In genomic region chr6:67748521-67748920, GRCh38 we compare ENCODE assay signal across 13 cellular contexts.
DNase-seq lines count a peak whose midpoint lies in the region; ATAC-seq and TF ChIP-seq lines count a peak whose summit lies in the region.
"Had no signal": no experiment of that assay in that cellular context is flagged by ENCODE, and none has a peak within 500 bp of the region (broad histone marks: within the 10 kb centered on the region; RNA-seq: fewer than 3 reads in every experiment).

No MANE protein-coding gene starts in this region.

- peak; percentile 30 for DNase-seq in amniotic epithelial cell (ENCODE audit: low read depth)
- peak; percentile 7 for DNase-seq in fibroblast of gingiva (ENCODE audit: low read depth)
- peak; percentile 34 for DNase-seq in fibroblast of villous mesenchyme (ENCODE audit: low read depth)
- DNase-seq in gastrocnemius medialis: no peak
- no peak for DNase-seq in T-helper 9 cell
- DNase-seq: BE2C; C1 segment of cervical spinal cord; Caco-2; CD4-positive, CD25-positive, alpha-beta regulatory T cell; GM23248 had no signal

- no peaks in the 10 kb centered on the region for H3K9me3 ChIP-seq in gastrocnemius medialis
- H3K9me3 ChIP-seq: BE2C, Caco-2, HAP-1 had no signal

- no peak for ATAC-seq in GM18511 (IDR thresholded peaks at IDR 0.05; ENCODE audit: unreplicated experiment)
- no peak for ATAC-seq in gastrocnemius medialis

- H3K36me3 ChIP-seq in gastrocnemius medialis: no peaks in the 10 kb centered on the region
- H3K36me3 ChIP-seq: BE2C, HAP-1 had no signal

- in situ Hi-C loops in gastrocnemius medialis (cut with MboI; ENCODE audit: low sequenced_read_pairs in 4 of 4): no loop called here

- TF ChIP-seq CTCF in fibroblast of villous mesenchyme (IDR thresholded peaks at IDR 0.05; ENCODE audit: insufficient read depth, low read depth, low read length) (no peak), gastrocnemius medialis (IDR thresholded peaks at IDR 0.05 in 4 of 5, conservative IDR thresholded peaks at IDR 0.05 in 1 of 5) (no peak)

- intact Hi-C loops in gastrocnemius medialis (cut with DNase I; ENCODE audit: low total_unique reads): no loop called here

- no peak for TF ChIP-seq POLR2A in gastrocnemius medialis (IDR thresholded peaks at IDR 0.05)

- H3K4me1 ChIP-seq in gastrocnemius medialis: no peaks in the 10 kb centered on the region
- H3K4me1 ChIP-seq: BE2C, Caco-2, HAP-1 had no signal

- no peak overlapping the region for H3K27ac ChIP-seq in gastrocnemius medialis
- H3K27ac ChIP-seq: GM23248, HL-60 had no signal

- no peaks in the 10 kb centered on the region for H3K27me3 ChIP-seq in gastrocnemius medialis
- H3K27me3 ChIP-seq: BE2C had no signal

- H3K4me3 ChIP-seq in fibroblast of villous mesenchyme (ENCODE audit: low read depth, low read length) (no peak overlapping the region), gastrocnemius medialis (no peak overlapping the region)
- H3K4me3 ChIP-seq: GM23248, HAP-1 had no signal

Comparison
In these comparisons a context has a peak if more than half of its experiments do, and no peak if none do; other contexts are left out.
1. DNase-seq: peak in amniotic epithelial cell (single experiment), fibroblast of gingiva (single experiment) and fibroblast of villous mesenchyme (single experiment); none in gastrocnemius medialis (0 of 2) and T-helper 9 cell (single experiment).